In the genomic region with DNA sequence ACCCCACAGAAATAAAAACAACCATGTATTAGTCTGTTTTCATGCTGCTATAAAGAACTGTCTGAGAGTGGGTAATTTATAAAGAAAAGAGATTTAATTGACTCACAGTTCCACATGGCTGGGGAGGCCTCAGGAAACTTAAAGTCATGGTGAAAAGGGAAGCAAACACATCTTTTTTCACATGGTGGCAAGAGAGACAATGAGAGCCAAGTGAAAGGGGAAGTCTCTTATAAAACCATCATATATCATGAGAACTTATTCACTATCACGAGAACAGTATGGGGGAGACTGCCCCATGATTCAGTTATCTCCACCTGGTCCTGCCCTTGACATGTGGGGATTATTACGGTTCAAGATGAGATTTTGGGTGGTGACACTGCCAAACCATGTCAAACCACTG, we compare ENCODE assay signal across 29 cellular contexts.
A peak's percentile ranks its signal among the peaks of the same experiment; 100 is the strongest.
DNase-seq lines count a peak whose midpoint lies in the region; ATAC-seq and TF ChIP-seq lines count a peak whose summit lies in the region.
"Had no signal": no experiment of that assay in that cellular context is flagged by ENCODE, and none has a peak within 500 bp of the region (broad histone marks: within the 10 kb centered on the region; RNA-seq: fewer than 3 reads in every experiment).

No MANE protein-coding gene starts in this region.

- in situ Hi-C loops in KBM-7 (cut with MboI; ENCODE audit: low pct_unique_long_range_greater_than_20kb, low sequenced_read_pairs) = no loop called here

- DNase-seq in KBM-7 = peak; percentile 14
- DNase-seq in NAMALWA (ENCODE audit: low spot score) = peak; percentile 11
- DNase-seq in stimulated activated naive B cell treated with anti-CD40 and anti-IgM and Interleukin-4, amounts not matched to agents 10 μg/mL and 1 μg/mL and 100 μg/mL, for 72 hours = no peak
- DNase-seq in RPMI8226 = no peak
- no peak for DNase-seq in type B pancreatic cell (ENCODE audit: extremely low spot score, unreplicated experiment)
- DNase-seq: 8988T; ACHN; AML-193; BE2C; C1 segment of cervical spinal cord; Caco-2; Calu3; CD4-positive, alpha-beta memory T cell; CD4-positive, alpha-beta T cell; CD4-positive, CD25-positive, alpha-beta regulatory T cell; CD8-positive, alpha-beta memory T cell; CD8-positive, alpha-beta T cell; COR-L47; DMS 273 treated with DMSO at 0.1 percent for 48 hours; DMS153; DMS53; DMS79; DMS79 treated with DMSO at 0.1 percent for 48 hours; DND-41; EL had no signal

- no peak for TF ChIP-seq CTCF in type B pancreatic cell (conservative IDR thresholded peaks at IDR 0.05)

- peaks cover 3 to 11% of the 10 kb centered on the region in 2 donors for H3K4me1 Mint-ChIP-seq in stimulated activated naive B cell treated with anti-CD40 and anti-IgM and Interleukin-4, amounts not matched to agents 10 μg/mL and 1 μg/mL and 100 μg/mL, for 72 hours
- H3K4me1 Mint-ChIP-seq in activated T-helper 17 cell treated with anti-CD3 and anti-CD28 coated beads, Interleukin-2, amount 50 U/mL, for 72 hours = no peaks in the 10 kb centered on the region
- no peaks in the 10 kb centered on the region for H3K4me1 Mint-ChIP-seq in type B pancreatic cell (ENCODE audit: unreplicated experiment)
- H3K4me1 Mint-ChIP-seq: B cell; CD14-positive monocyte; CD4-positive, alpha-beta memory T cell; CD8-positive, alpha-beta memory T cell had no signal

- peaks cover 12 to 40% of the 10 kb centered on the region in 2 donors for H3K36me3 Mint-ChIP-seq in stimulated activated naive B cell treated with anti-CD40 and anti-IgM and Interleukin-4, amounts not matched to agents 10 μg/mL and 1 μg/mL and 100 μg/mL, for 72 hours
- H3K36me3 Mint-ChIP-seq in activated T-helper 17 cell treated with anti-CD3 and anti-CD28 coated beads, Interleukin-2, amount 50 U/mL, for 72 hours (ENCODE audit: low read depth) = no peaks in the 10 kb centered on the region
- no peaks in the 10 kb centered on the region for H3K36me3 Mint-ChIP-seq in type B pancreatic cell
- H3K36me3 Mint-ChIP-seq: CD14-positive monocyte; CD4-positive, CD25-positive, alpha-beta regulatory T cell; CD8-positive, alpha-beta memory T cell had no signal

- H3K27ac Mint-ChIP-seq in stimulated activated naive B cell treated with anti-CD40 and anti-IgM and Interleukin-4, amounts not matched to agents 10 μg/mL and 1 μg/mL and 100 μg/mL, for 72 hours = no peak overlapping the region
- H3K27ac Mint-ChIP-seq in activated T-helper 17 cell treated with anti-CD3 and anti-CD28 coated beads, Interleukin-2, amount 50 U/mL, for 72 hours = no peak overlapping the region
- no peak overlapping the region for H3K27ac Mint-ChIP-seq in type B pancreatic cell
- H3K27ac Mint-ChIP-seq: B cell; CD14-positive monocyte; CD4-positive, alpha-beta memory T cell; CD4-positive, alpha-beta T cell; CD8-positive, alpha-beta memory T cell; CD8-positive, alpha-beta T cell had no signal

- no peaks in the 10 kb centered on the region for H3K27me3 Mint-ChIP-seq in stimulated activated naive B cell treated with anti-CD40 and anti-IgM and Interleukin-4, amounts not matched to agents 10 μg/mL and 1 μg/mL and 100 μg/mL, for 72 hours
- H3K27me3 Mint-ChIP-seq in activated T-helper 17 cell treated with anti-CD3 and anti-CD28 coated beads, Interleukin-2, amount 50 U/mL, for 72 hours = no peaks in the 10 kb centered on the region
- peaks cover 4% of the 10 kb centered on the region for H3K27me3 Mint-ChIP-seq in type B pancreatic cell
- H3K27me3 Mint-ChIP-seq: B cell; CD4-positive, alpha-beta memory T cell; CD4-positive, alpha-beta T cell; CD4-positive, CD25-positive, alpha-beta regulatory T cell had no signal

- H3K9me3 Mint-ChIP-seq in stimulated activated naive B cell treated with anti-CD40 and anti-IgM and Interleukin-4, amounts not matched to agents 10 μg/mL and 1 μg/mL and 100 μg/mL, for 72 hours = peaks cover 46 to 50% of the 10 kb centered on the region in 2 donors
- H3K9me3 Mint-ChIP-seq in activated T-helper 17 cell treated with anti-CD3 and anti-CD28 coated beads, Interleukin-2, amount 50 U/mL, for 72 hours = peaks cover 22% of the 10 kb centered on the region
- peaks cover 32% of the 10 kb centered on the region for H3K9me3 Mint-ChIP-seq in type B pancreatic cell

- H3K4me3 Mint-ChIP-seq in stimulated activated naive B cell treated with anti-CD40 and anti-IgM and Interleukin-4, amounts not matched to agents 10 μg/mL and 1 μg/mL and 100 μg/mL, for 72 hours = no peak overlapping the region
- no peak overlapping the region for H3K4me3 Mint-ChIP-seq in activated T-helper 17 cell treated with anti-CD3 and anti-CD28 coated beads, Interleukin-2, amount 50 U/mL, for 72 hours
- no peak overlapping the region for H3K4me3 Mint-ChIP-seq in type B pancreatic cell
- H3K4me3 Mint-ChIP-seq: B cell; CD14-positive monocyte; CD4-positive, alpha-beta memory T cell; CD4-positive, alpha-beta T cell; CD4-positive, CD25-positive, alpha-beta regulatory T cell; CD8-positive, alpha-beta memory T cell; CD8-positive, alpha-beta T cell had no signal

- peak; percentile 14 to 51 for ATAC-seq in stimulated activated naive B cell treated with anti-CD40 and anti-IgM and Interleukin-4, amounts not matched to agents 10 μg/mL and 1 μg/mL and 100 μg/mL, for 72 hours (replicated peaks)
- no peak for ATAC-seq in activated T-helper 17 cell treated with anti-CD3 and anti-CD28 coated beads, Interleukin-2, amount 50 U/mL, for 72 hours (replicated peaks)
- ATAC-seq: A549; CD8-positive, alpha-beta T cell had no signal

Comparison
In these comparisons a context has a peak if more than half of its experiments do, and no peak if none do; other contexts are left out.
1. DNase-seq: peak in KBM-7 (single experiment) and NAMALWA (single experiment); none in stimulated activated naive B cell treated with anti-CD40 and anti-IgM and Interleukin-4, amounts not matched to agents 10 μg/mL and 1 μg/mL and 100 μg/mL, for 72 hours (single experiment), RPMI8226 (single experiment) and type B pancreatic cell (single experiment).